Comparison of ENCODE assay signal across 22 cellular contexts in genomic region chr4:80231180-80231579, GRCh38. TPM values are rescaled to one million over a fixed set of nuclear protein-coding genes. Genes with fewer than 3 reads are reported as not detected.
"Had no signal": no experiment of that assay in that cellular context is flagged by ENCODE, and none has a peak within 500 bp of the region (broad histone marks: within the 10 kb centered on the region; RNA-seq: fewer than 3 reads in every experiment).

No MANE protein-coding gene starts in this region.

- H3K27ac ChIP-seq: breast epithelium, right atrium auricular region, transverse colon had no signal

- ATAC-seq: activated naive CD8-positive, alpha-beta T cell treated with anti-CD3 and anti-CD28 coated beads, Interleukin-2, amount 50 U/mL, for 24 hours; activated T-helper 17 cell treated with anti-CD3 and anti-CD28 coated beads, Interleukin-2, amount 50 U/mL, for 72 hours; effector memory CD8-positive, alpha-beta T cell; left ventricle myocardium superior had no signal

- H3K4me3 ChIP-seq: breast epithelium, right atrium auricular region, smooth muscle cell, transverse colon had no signal

- H3K27me3 ChIP-seq: right atrium auricular region had no signal

- H3K4me1 ChIP-seq: breast epithelium, right atrium auricular region, transverse colon had no signal

- H3K36me3 ChIP-seq: breast epithelium, right atrium auricular region, transverse colon had no signal

- DNase-seq: activated CD4-positive, alpha-beta T cell treated with anti-CD3 and anti-CD28 coated beads for 1 hour; activated CD4-positive, alpha-beta T cell treated with anti-CD3 and anti-CD28 coated beads, Interleukin-2, amount 50 U/mL, for 4 hours; activated naive CD4-positive, alpha-beta T cell treated with Interleukin-2 at 50 U/mL for 16 hours; activated naive CD8-positive, alpha-beta T cell treated with anti-CD3 and anti-CD28 coated beads, Interleukin-2, amount 50 U/mL, for 24 hours; aorta; dermis blood vessel endothelial cell; effector memory CD8-positive, alpha-beta T cell; erythroblast; hippocampal formation; kidney; left ventricle myocardium superior; nucleus accumbens; stimulated activated CD4-positive, alpha-beta T cell treated with anti-CD3 and anti-CD28 coated beads, Interleukin-4, amount 100 ng/mL, for 4 hours; stimulated activated CD8-positive, alpha-beta memory T cell treated with anti-CD3 and anti-CD28 coated beads, Interleukin-4, amount 100 ng/mL, for 48 hours; stimulated activated naive CD4-positive, alpha-beta T cell treated with Interleukin-2 at 50 U/mL for 16 hours; substantia nigra; T-helper 1 cell; transverse colon had no signal

- H3K9me3 ChIP-seq: breast epithelium, right atrium auricular region, transverse colon had no signal

RNA-seq across cellular contexts. Expression of gene FGF5, which starts 35.3 kb away (rescaled TPM):
- total RNA-seq: activated T-helper 17 cell treated with anti-CD3 and anti-CD28 coated beads, Interleukin-2, amount 50 U/mL, for 72 hours; breast epithelium; smooth muscle cell had no signal
- polyA plus RNA-seq: aorta, smooth muscle cell had no signal
